In the genomic region with DNA sequence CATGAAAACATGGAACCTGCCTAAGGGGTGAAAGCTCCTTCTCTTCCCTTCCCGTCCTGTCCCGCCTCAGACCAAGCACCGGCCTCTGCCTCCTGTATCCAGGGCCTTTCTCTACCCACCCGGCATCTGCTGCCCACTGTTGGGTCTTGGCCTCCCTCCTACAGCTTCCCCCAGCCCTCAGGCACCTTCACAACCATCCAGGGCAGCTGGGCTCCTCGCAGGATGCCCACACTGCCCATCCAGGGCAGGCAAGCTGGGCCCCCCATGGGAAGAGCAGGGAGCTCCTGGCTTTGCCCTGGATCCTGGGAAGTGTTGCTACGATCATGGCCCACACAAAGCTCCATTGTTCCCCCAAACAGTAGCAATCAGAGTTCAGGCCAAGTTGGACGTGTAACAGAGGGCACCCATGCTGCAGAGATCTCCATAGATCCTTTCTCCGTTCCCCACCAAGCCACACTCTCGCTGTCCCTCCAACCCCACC, we compare ENCODE assay signal across 18 cellular contexts.
DNase-seq lines count a peak whose midpoint lies in the region; ATAC-seq and TF ChIP-seq lines count a peak whose summit lies in the region.
"Had no signal": no experiment of that assay in that cellular context is flagged by ENCODE, and none has a peak within 500 bp of the region (broad histone marks: within the 10 kb centered on the region; RNA-seq: fewer than 3 reads in every experiment).

No MANE protein-coding gene starts in this region.

- H3K4me1 ChIP-seq in ovary (ENCODE audit: insufficient read depth) = peaks cover 9% of the 10 kb centered on the region
- H3K4me1 ChIP-seq: foreskin keratinocyte had no signal

- H3K9me3 ChIP-seq in ovary = no peaks in the 10 kb centered on the region
- H3K9me3 ChIP-seq: MG63 had no signal

- H3K36me3 ChIP-seq in ovary = no peaks in the 10 kb centered on the region
- H3K36me3 ChIP-seq: MG63 had no signal

- no peaks in the 10 kb centered on the region for H3K27me3 ChIP-seq in ovary
- H3K27me3 ChIP-seq: foreskin keratinocyte, MG63 had no signal

- DNase-seq in Ammon's horn (ENCODE audit: low spot score) = peak; percentile 79
- peak; percentile 29 for DNase-seq in activated CD8-positive, alpha-beta memory T cell treated with anti-CD3 and anti-CD28 coated beads, Interleukin-2, amount 50 U/mL, for 48 hours
- peak; percentile 68 to 69 for DNase-seq in hippocampal formation (lab: John Stamatoyannopoulos, UW)
- DNase-seq in ovary = peak in 3 of 5 donors; percentile 3 to 14 (median 12)
- DNase-seq in NCI-H2107 (lab: John Stamatoyannopoulos, UW) = no peak
- no peak for DNase-seq in SHP77 treated with DMSO at 0.1 percent for 48 hours (lab: John Stamatoyannopoulos, UW)
- no peak for DNase-seq in NCI-H2227 treated with DMSO at 0.1 percent for 48 hours (lab: John Stamatoyannopoulos, UW)
- DNase-seq: foreskin keratinocyte; MG63; NCI-H2029; NCI-H524; right cardiac atrium; stimulated activated CD4-positive, alpha-beta T cell treated with anti-CD3 and anti-CD28 coated beads, Interleukin-1b, Interleukin-23, amount 100 ng/mL, for 48 hours; stimulated activated naive CD8-positive, alpha-beta T cell treated with anti-CD3 and anti-CD28 coated beads, Interleukin-15, amount 100 ng/mL, for 72 hours; T-helper 2 cell had no signal

- TF ChIP-seq POLR2A in ovary (IDR thresholded peaks at IDR 0.05) = no peak

- TF ChIP-seq CTCF in ovary (IDR thresholded peaks at IDR 0.05) = no peak

- no peak for TF ChIP-seq EP300 in ovary (IDR thresholded peaks at IDR 0.05)

- no peak overlapping the region for H3K27ac ChIP-seq in ovary
- H3K27ac ChIP-seq: foreskin keratinocyte had no signal

- ATAC-seq in GM18873 (IDR thresholded peaks at IDR 0.05; ENCODE audit: low FRiP score, unreplicated experiment) = no peak
- ATAC-seq: foreskin keratinocyte; naive thymus-derived CD4-positive, alpha-beta T cell; right cardiac atrium; stimulated activated naive CD8-positive, alpha-beta T cell treated with anti-CD3 and anti-CD28 coated beads, Interleukin-15, amount 100 ng/mL, for 72 hours; WTC11 had no signal

- no peak overlapping the region for H3K4me3 ChIP-seq in ovary
- H3K4me3 ChIP-seq: MG63 had no signal

- 89 to 92% (median 90%) methylated on average over 9 of the region's 9 CpGs for WGBS in ovary, 3 donors

- intact Hi-C loops in ovary (cut with DNase I) = no loop called here

Comparison
In these comparisons a context has a peak if more than half of its experiments do, and no peak if none do; other contexts are left out.
1. DNase-seq: peak in Ammon's horn (single experiment), activated CD8-positive, alpha-beta memory T cell treated with anti-CD3 and anti-CD28 coated beads, Interleukin-2, amount 50 U/mL, for 48 hours (single experiment), hippocampal formation (2 of 2) and ovary (3 of 5); none in NCI-H2107 (single experiment), SHP77 treated with DMSO at 0.1 percent for 48 hours (single experiment) and NCI-H2227 treated with DMSO at 0.1 percent for 48 hours (single experiment).